In genomic region chr1:54144366-54144765, GRCh38 we compare ENCODE assay signal across 37 cellular contexts. TPM values are rescaled to one million over a fixed set of nuclear protein-coding genes. Genes with fewer than 3 reads are reported as not detected.
"Had no signal": no experiment of that assay in that cellular context is flagged by ENCODE, and none has a peak within 500 bp of the region (broad histone marks: within the 10 kb centered on the region; RNA-seq: fewer than 3 reads in every experiment).

No MANE protein-coding gene starts in this region.

- H3K4me3 Mint-ChIP-seq: activated B cell treated with CpG ODN at 0.5 μM for 24 hours; activated CD4-positive, alpha-beta memory T cell treated with anti-CD3 and anti-CD28 coated beads for 36 hours; activated CD4-positive, alpha-beta T cell treated with anti-CD3 and anti-CD28 coated beads, Interleukin-2, amount 10 ng/mL, durations not matched to agents 24 days and 14 days; activated CD8-positive, alpha-beta T cell treated with anti-CD3 and anti-CD28 coated beads for 36 hours; activated naive CD4-positive, alpha-beta T cell treated with anti-CD3 and anti-CD28 coated beads, Interleukin-2, amount 10 ng/mL, durations not matched to agents 7 days and 5 days; activated naive CD8-positive, alpha-beta T cell treated with anti-CD3 and anti-CD28 coated beads for 36 hours; activated T-cell treated with anti-CD3 and anti-CD28 coated beads, Interleukin-2, amount 50 U/mL, for 4 hours; activated T-cell treated with anti-CD3 and anti-CD28 coated beads, Interleukin-2, amount 50 U/mL, for 72 hours; activated T-helper 1 cell treated with anti-CD3 and anti-CD28 coated beads, Interleukin-12 subunit alpha, Interleukin-12 subunit beta, Interleukin-2, Interleukin-4 antibody, amounts not matched to agents 30 ng/mL and 10 ng/mL and 1 ng/mL, durations not matched to agents 14 hours and 24 hours and 36 hours; activated T-helper 17 cell treated with anti-CD3 and anti-CD28 coated beads, Interleukin-2, amount 50 U/mL, for 72 hours; T-helper 1 cell treated with Interleukin-12 subunit alpha and Interleukin-12 subunit beta and Interleukin-4 antibody, amounts not matched to agents 30 μg/mL and 1 μg/mL, for 36 hours; T-helper 2 cell treated with Interferon-gamma antibody and Interleukin-4, amounts not matched to agents 5 μg/mL and 100 μg/mL, for 36 hours had no signal

- H3K36me3 Mint-ChIP-seq: activated CD4-positive, alpha-beta memory T cell treated with anti-CD3 and anti-CD28 coated beads for 36 hours; activated naive CD4-positive, alpha-beta T cell treated with anti-CD3 and anti-CD28 coated beads, Interleukin-2, amount 10 ng/mL, durations not matched to agents 7 days and 5 days; activated naive CD4-positive, alpha-beta T cell treated with anti-CD3 and anti-CD28 coated beads, Interleukin-2, amount 50 U/mL, for 72 hours; activated naive CD8-positive, alpha-beta T cell treated with anti-CD3 and anti-CD28 coated beads for 36 hours had no signal

- H3K4me1 ChIP-seq: adrenal gland, body of pancreas, breast epithelium had no signal

- DNase-seq: activated B cell treated with CpG ODN at 0.5 μM for 24 hours; activated CD4-positive, alpha-beta memory T cell treated with anti-CD3 and anti-CD28 coated beads for 36 hours; activated CD4-positive, alpha-beta T cell treated with anti-CD3 and anti-CD28 coated beads for 4 hours; activated CD4-positive, alpha-beta T cell treated with anti-CD3 and anti-CD28 coated beads, Interleukin-2, amount 10 ng/mL, durations not matched to agents 24 days and 14 days; activated CD4-positive, alpha-beta T cell treated with anti-CD3 and anti-CD28 coated beads, Interleukin-2, amount 50 U/mL, for 1 hour; activated CD4-positive, alpha-beta T cell treated with anti-CD3 and anti-CD28 coated beads, Interleukin-2, amount 50 U/mL, for 4 hours; activated CD4-positive, CD25-positive, alpha-beta regulatory T cell treated with anti-CD3 and anti-CD28 coated beads, Interleukin-2, amount 50 U/mL, for 72 hours; activated CD8-positive, alpha-beta memory T cell treated with anti-CD3 and anti-CD28 coated beads, Interleukin-2, amount 50 U/mL, for 4 hours; activated CD8-positive, alpha-beta T cell treated with anti-CD3 and anti-CD28 coated beads for 36 hours; activated effector memory CD4-positive, alpha-beta T cell treated with anti-CD3 and anti-CD28 coated beads, Interleukin-2, amount 50 U/mL, for 16 hours; activated gamma-delta T cell treated with Interleukin-2 at 50 U/mL for 16 hours; activated naive CD4-positive, alpha-beta T cell; activated naive CD4-positive, alpha-beta T cell treated with anti-CD3 and anti-CD28 coated beads, Interleukin-2, amount 10 ng/mL, durations not matched to agents 7 days and 5 days; activated naive CD8-positive, alpha-beta T cell treated with anti-CD3 and anti-CD28 coated beads for 36 hours; activated T-cell treated with anti-CD3 and anti-CD28 coated beads for 4 hours; activated T-cell treated with anti-CD3 and anti-CD28 coated beads, Interleukin-2, amount 50 U/mL, for 1 hour; activated T-cell treated with anti-CD3 and anti-CD28 coated beads, Interleukin-2, amount 50 U/mL, for 4 hours; activated T-cell treated with anti-CD3 and anti-CD28 coated beads, Interleukin-2, amount 50 U/mL, for 72 hours; adrenal gland; amniotic stem cell; aorta; body of pancreas; brain microvascular endothelial cell; central memory CD4-positive, alpha-beta T cell; SW 1271; T-helper 1 cell; T-helper 2 cell; T-helper 9 cell had no signal

- H3K27ac ChIP-seq: adrenal gland, body of pancreas, brain microvascular endothelial cell, breast epithelium had no signal

- H3K27ac Mint-ChIP-seq: activated B cell treated with CpG ODN at 0.5 μM for 24 hours; activated CD4-positive, alpha-beta memory T cell treated with anti-CD3 and anti-CD28 coated beads for 36 hours; activated CD4-positive, alpha-beta T cell treated with anti-CD3 and anti-CD28 coated beads, Interleukin-2, amount 10 ng/mL, durations not matched to agents 24 days and 14 days; activated CD8-positive, alpha-beta T cell treated with anti-CD3 and anti-CD28 coated beads for 36 hours; activated naive CD4-positive, alpha-beta T cell treated with anti-CD3 and anti-CD28 coated beads, Interleukin-2, amount 10 ng/mL, durations not matched to agents 7 days and 5 days; activated naive CD4-positive, alpha-beta T cell treated with anti-CD3 and anti-CD28 coated beads, Interleukin-2, amount 50 U/mL, for 72 hours; activated naive CD8-positive, alpha-beta T cell treated with anti-CD3 and anti-CD28 coated beads for 36 hours; activated T-cell treated with anti-CD3 and anti-CD28 coated beads, Interleukin-2, amount 50 U/mL, for 72 hours; activated T-helper 1 cell treated with anti-CD3 and anti-CD28 coated beads, Interleukin-12 subunit alpha, Interleukin-12 subunit beta, Interleukin-2, Interleukin-4 antibody, amounts not matched to agents 30 ng/mL and 10 ng/mL and 1 ng/mL, durations not matched to agents 14 hours and 24 hours and 36 hours; activated T-helper 17 cell treated with anti-CD3 and anti-CD28 coated beads, Interleukin-2, amount 50 U/mL, for 72 hours; T-helper 1 cell treated with Interleukin-12 subunit alpha and Interleukin-12 subunit beta and Interleukin-4 antibody, amounts not matched to agents 30 μg/mL and 1 μg/mL, for 36 hours; T-helper 2 cell treated with Interferon-gamma antibody and Interleukin-4, amounts not matched to agents 5 μg/mL and 100 μg/mL, for 36 hours had no signal

- ATAC-seq: activated CD8-positive, alpha-beta T cell treated with anti-CD3 and anti-CD28 coated beads for 36 hours; activated naive CD4-positive, alpha-beta T cell treated with anti-CD3 and anti-CD28 coated beads, Interleukin-2, amount 50 U/mL, for 72 hours; activated T-cell treated with anti-CD3 and anti-CD28 coated beads, Interleukin-2, amount 50 U/mL, for 4 hours; activated T-cell treated with anti-CD3 and anti-CD28 coated beads, Interleukin-2, amount 50 U/mL, for 72 hours; activated T-helper 17 cell treated with anti-CD3 and anti-CD28 coated beads, Interleukin-2, amount 50 U/mL, for 72 hours; body of pancreas had no signal

- H3K9me3 ChIP-seq: adrenal gland, body of pancreas, breast epithelium had no signal

- H3K4me3 ChIP-seq: adrenal gland, body of pancreas, breast epithelium had no signal

- H3K36me3 ChIP-seq: adrenal gland, brain microvascular endothelial cell, breast epithelium had no signal

- H3K4me1 Mint-ChIP-seq: activated B cell treated with CpG ODN at 0.5 μM for 24 hours; activated CD4-positive, alpha-beta T cell treated with anti-CD3 and anti-CD28 coated beads, Interleukin-2, amount 10 ng/mL, durations not matched to agents 24 days and 14 days; activated naive CD4-positive, alpha-beta T cell treated with anti-CD3 and anti-CD28 coated beads, Interleukin-2, amount 10 ng/mL, durations not matched to agents 7 days and 5 days; activated naive CD8-positive, alpha-beta T cell treated with anti-CD3 and anti-CD28 coated beads for 36 hours; activated T-helper 17 cell treated with anti-CD3 and anti-CD28 coated beads, Interleukin-2, amount 50 U/mL, for 72 hours had no signal

- H3K27me3 Mint-ChIP-seq: activated B cell treated with CpG ODN at 0.5 μM for 24 hours; activated CD4-positive, alpha-beta memory T cell treated with anti-CD3 and anti-CD28 coated beads for 36 hours; activated CD8-positive, alpha-beta T cell treated with anti-CD3 and anti-CD28 coated beads for 36 hours; activated naive CD8-positive, alpha-beta T cell treated with anti-CD3 and anti-CD28 coated beads for 36 hours; activated T-helper 17 cell treated with anti-CD3 and anti-CD28 coated beads, Interleukin-2, amount 50 U/mL, for 72 hours had no signal

- H3K9me3 Mint-ChIP-seq: activated B cell treated with CpG ODN at 0.5 μM for 24 hours; activated CD4-positive, alpha-beta memory T cell treated with anti-CD3 and anti-CD28 coated beads for 36 hours; activated CD4-positive, alpha-beta T cell treated with anti-CD3 and anti-CD28 coated beads, Interleukin-2, amount 10 ng/mL, durations not matched to agents 24 days and 14 days; activated CD8-positive, alpha-beta T cell treated with anti-CD3 and anti-CD28 coated beads for 36 hours; activated naive CD4-positive, alpha-beta T cell treated with anti-CD3 and anti-CD28 coated beads, Interleukin-2, amount 10 ng/mL, durations not matched to agents 7 days and 5 days; activated naive CD4-positive, alpha-beta T cell treated with anti-CD3 and anti-CD28 coated beads, Interleukin-2, amount 50 U/mL, for 72 hours; activated naive CD8-positive, alpha-beta T cell treated with anti-CD3 and anti-CD28 coated beads for 36 hours; activated T-cell treated with anti-CD3 and anti-CD28 coated beads, Interleukin-2, amount 50 U/mL, for 4 hours; activated T-cell treated with anti-CD3 and anti-CD28 coated beads, Interleukin-2, amount 50 U/mL, for 72 hours; activated T-helper 1 cell treated with anti-CD3 and anti-CD28 coated beads, Interleukin-12 subunit alpha, Interleukin-12 subunit beta, Interleukin-2, Interleukin-4 antibody, amounts not matched to agents 30 ng/mL and 10 ng/mL and 1 ng/mL, durations not matched to agents 14 hours and 24 hours and 36 hours; activated T-helper 17 cell treated with anti-CD3 and anti-CD28 coated beads, Interleukin-2, amount 50 U/mL, for 72 hours; T-helper 1 cell treated with Interleukin-12 subunit alpha and Interleukin-12 subunit beta and Interleukin-4 antibody, amounts not matched to agents 30 μg/mL and 1 μg/mL, for 36 hours; T-helper 2 cell treated with Interferon-gamma antibody and Interleukin-4, amounts not matched to agents 5 μg/mL and 100 μg/mL, for 36 hours had no signal

- H3K27me3 ChIP-seq: adrenal gland, body of pancreas, brain microvascular endothelial cell, breast epithelium had no signal

RNA-seq across cellular contexts. Expression of gene CDCP2, which starts 8.4 kb away (rescaled TPM):
- total RNA-seq: activated B cell treated with CpG ODN at 0.5 μM for 24 hours; activated CD4-positive, alpha-beta memory T cell treated with anti-CD3 and anti-CD28 coated beads for 36 hours; activated CD4-positive, alpha-beta T cell treated with anti-CD3 and anti-CD28 coated beads, Interleukin-2, amount 10 ng/mL, durations not matched to agents 24 days and 14 days; activated CD8-positive, alpha-beta memory T cell treated with anti-CD3 and anti-CD28 coated beads for 36 hours; activated naive CD8-positive, alpha-beta T cell treated with anti-CD3 and anti-CD28 coated beads for 36 hours; activated T-cell treated with anti-CD3 and anti-CD28 coated beads, Interleukin-2, amount 50 U/mL, for 4 hours; activated T-cell treated with anti-CD3 and anti-CD28 coated beads, Interleukin-2, amount 50 U/mL, for 72 hours; activated T-helper 1 cell treated with anti-CD3 and anti-CD28 coated beads, Interleukin-12 subunit alpha, Interleukin-12 subunit beta, Interleukin-2, Interleukin-4 antibody, amounts not matched to agents 30 ng/mL and 10 ng/mL and 1 ng/mL, durations not matched to agents 14 hours and 24 hours and 36 hours; astrocyte; body of pancreas; cardiac septum had no signal
- polyA plus RNA-seq: aorta had no signal
